ENCODE assay signal across 8 cellular contexts in the genomic region with DNA sequence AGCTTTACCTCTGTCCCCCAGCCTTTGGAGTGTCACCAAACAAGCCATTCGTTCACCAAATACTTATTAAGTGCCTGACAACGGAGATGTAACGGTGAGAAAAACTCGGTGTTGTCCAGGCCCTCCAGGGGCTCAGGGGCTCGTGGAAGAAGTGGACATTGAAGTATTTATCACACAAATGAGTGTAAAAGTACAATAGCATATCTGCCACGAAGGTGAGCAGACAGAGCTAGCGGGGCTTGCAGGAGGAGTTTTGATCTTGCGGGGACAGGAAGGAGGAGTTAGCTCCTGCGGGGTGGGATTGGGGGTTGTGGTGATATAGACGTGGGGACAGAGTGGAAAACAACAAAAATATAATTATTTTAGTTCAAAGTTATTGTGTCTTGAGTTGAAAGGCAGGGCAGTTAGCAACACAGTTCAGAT. TPM values are rescaled to one million over a fixed set of nuclear protein-coding genes. Genes with fewer than 3 reads are reported as not detected.
DNase-seq lines count a peak whose midpoint lies in the region; ATAC-seq and TF ChIP-seq lines count a peak whose summit lies in the region.
"Not testable (repeated sequence)": the region's sequence is repeated elsewhere in the genome, so short reads cannot be mapped to it uniquely, and the experiment has no call there.

No MANE protein-coding gene starts in this region.

- intact Hi-C loops in upper lobe of right lung (cut with DNase I): not testable (repeated sequence)

- not testable (repeated sequence) for ATAC-seq in upper lobe of right lung

- H3K27ac Mint-ChIP-seq in activated T-cell treated with anti-CD3 and anti-CD28 coated beads, Interleukin-2, amount 50 U/mL, for 24 hours: peak overlapping the region; percentile 86
- peak overlapping the region; percentile 76 for H3K27ac Mint-ChIP-seq in chondrocyte (ENCODE audit: unreplicated experiment)
- H3K27ac Mint-ChIP-seq in mesothelial cell of epicardium: peak overlapping the region; percentile 96

- H3K4me1 Mint-ChIP-seq in activated T-cell treated with anti-CD3 and anti-CD28 coated beads, Interleukin-2, amount 50 U/mL, for 24 hours (ENCODE audit: low read depth): peaks cover 27% of the 10 kb centered on the region
- H3K4me1 Mint-ChIP-seq in chondrocyte (ENCODE audit: low read depth): peaks cover 27% of the 10 kb centered on the region
- peaks cover 30% of the 10 kb centered on the region for H3K4me1 Mint-ChIP-seq in mesothelial cell of epicardium

- H3K36me3 ChIP-seq in ES-I3 (ENCODE audit: insufficient read depth, low read length); NT2/D1 (ENCODE audit: insufficient read depth, insufficient read length, low read length); cardiac muscle cell; upper lobe of right lung: not testable (repeated sequence)

- H3K27ac ChIP-seq in cardiac muscle cell: peak overlapping the region; percentile 94
- H3K27ac ChIP-seq in upper lobe of right lung: peak overlapping the region; percentile 87

- not testable (repeated sequence) for H3K9me3 ChIP-seq in ES-I3 (ENCODE audit: control insufficient read depth, insufficient read depth, low read length); NT2/D1 (ENCODE audit: insufficient read depth, low read length); cardiac muscle cell (ENCODE audit: low read depth); upper lobe of right lung

- H3K4me3 ChIP-seq in NT2/D1 (ENCODE audit: insufficient read length, low read depth) (peak overlapping the region; percentile 67), cardiac muscle cell (peak overlapping the region; percentile 84), retinal pigment epithelial cell (ENCODE audit: low read length) (peak overlapping the region; percentile 53), upper lobe of right lung (peak overlapping the region; percentile 78)

- peak overlapping the region; percentile 94 for H3K4me3 Mint-ChIP-seq in activated T-cell treated with anti-CD3 and anti-CD28 coated beads, Interleukin-2, amount 50 U/mL, for 24 hours
- H3K4me3 Mint-ChIP-seq in chondrocyte (ENCODE audit: unreplicated experiment): peak overlapping the region; percentile 87
- H3K4me3 Mint-ChIP-seq in mesothelial cell of epicardium: peak overlapping the region; percentile 84

- peak overlapping the region; percentile 97 for H3K9ac ChIP-seq in ES-I3 (ENCODE audit: low read depth, low read length)
- peak overlapping the region; percentile 81 for H3K9ac ChIP-seq in NT2/D1 (ENCODE audit: insufficient read length, low read depth)

- H3K27me3 ChIP-seq in NT2/D1 (ENCODE audit: insufficient read depth, insufficient read length); cardiac muscle cell; upper lobe of right lung: not testable (repeated sequence)

- TF ChIP-seq CTCF in chondrocyte (IDR thresholded peaks at IDR 0.05): peak; percentile 7
- not testable (repeated sequence) for TF ChIP-seq CTCF in cardiac muscle cell (IDR thresholded peaks at IDR 0.05; ENCODE audit: low read depth, low read length); mesothelial cell of epicardium (IDR thresholded peaks at IDR 0.05; ENCODE audit: unreplicated experiment); retinal pigment epithelial cell (conservative IDR thresholded peaks at IDR 0.05; ENCODE audit: low read depth, low read length); upper lobe of right lung (IDR thresholded peaks at IDR 0.05)

- peaks cover 30% of the 10 kb centered on the region for H3K36me3 Mint-ChIP-seq in activated T-cell treated with anti-CD3 and anti-CD28 coated beads, Interleukin-2, amount 50 U/mL, for 24 hours (ENCODE audit: low read depth)
- not testable (repeated sequence) for H3K36me3 Mint-ChIP-seq in chondrocyte (ENCODE audit: low read depth); mesothelial cell of epicardium

- not testable (repeated sequence) for DNase-seq in NT2/D1 (ENCODE audit: low read depth, low spot score); activated T-cell treated with anti-CD3 and anti-CD28 coated beads, Interleukin-2, amount 50 U/mL, for 24 hours; chondrocyte (ENCODE audit: low spot score); cardiac muscle cell (ENCODE audit: low read depth in 1 of 2, low spot score in 1 of 2); mesothelial cell of epicardium (ENCODE audit: low spot score in 2 of 2, unreplicated experiment in 2 of 2); retinal pigment epithelial cell (ENCODE audit: low read depth); upper lobe of right lung

- not testable (repeated sequence) for H3K9me3 Mint-ChIP-seq in activated T-cell treated with anti-CD3 and anti-CD28 coated beads, Interleukin-2, amount 50 U/mL, for 24 hours; chondrocyte (ENCODE audit: low read depth); mesothelial cell of epicardium

- H3K4me1 ChIP-seq in ES-I3 (ENCODE audit: insufficient read depth, low read length); NT2/D1 (ENCODE audit: insufficient read depth, insufficient read length); cardiac muscle cell (ENCODE audit: low read depth); upper lobe of right lung: not testable (repeated sequence)

- H3K27me3 Mint-ChIP-seq in activated T-cell treated with anti-CD3 and anti-CD28 coated beads, Interleukin-2, amount 50 U/mL, for 24 hours; chondrocyte (ENCODE audit: low read depth); mesothelial cell of epicardium (ENCODE audit: low read depth): not testable (repeated sequence)

RNA-seq across cellular contexts. Expression of a gene that starts 31.0 kb away (rescaled TPM):
- 0.82 to 1.3 TPM in 2 of 3 replicates, not detected in the other for total RNA-seq in chondrocyte
- total RNA-seq in cardiac muscle cell: not detected in 2 replicates
- polyA plus RNA-seq in cardiac muscle cell: 2.6 and 3.4 TPM in 2 replicates
- total RNA-seq in mesothelial cell of epicardium: 1.8 to 3.1 TPM (median 2.8 TPM) in 3 replicates
- total RNA-seq in upper lobe of right lung: 1.5 TPM
